14 cellular contexts compared by ENCODE assay signal in the genomic region with DNA sequence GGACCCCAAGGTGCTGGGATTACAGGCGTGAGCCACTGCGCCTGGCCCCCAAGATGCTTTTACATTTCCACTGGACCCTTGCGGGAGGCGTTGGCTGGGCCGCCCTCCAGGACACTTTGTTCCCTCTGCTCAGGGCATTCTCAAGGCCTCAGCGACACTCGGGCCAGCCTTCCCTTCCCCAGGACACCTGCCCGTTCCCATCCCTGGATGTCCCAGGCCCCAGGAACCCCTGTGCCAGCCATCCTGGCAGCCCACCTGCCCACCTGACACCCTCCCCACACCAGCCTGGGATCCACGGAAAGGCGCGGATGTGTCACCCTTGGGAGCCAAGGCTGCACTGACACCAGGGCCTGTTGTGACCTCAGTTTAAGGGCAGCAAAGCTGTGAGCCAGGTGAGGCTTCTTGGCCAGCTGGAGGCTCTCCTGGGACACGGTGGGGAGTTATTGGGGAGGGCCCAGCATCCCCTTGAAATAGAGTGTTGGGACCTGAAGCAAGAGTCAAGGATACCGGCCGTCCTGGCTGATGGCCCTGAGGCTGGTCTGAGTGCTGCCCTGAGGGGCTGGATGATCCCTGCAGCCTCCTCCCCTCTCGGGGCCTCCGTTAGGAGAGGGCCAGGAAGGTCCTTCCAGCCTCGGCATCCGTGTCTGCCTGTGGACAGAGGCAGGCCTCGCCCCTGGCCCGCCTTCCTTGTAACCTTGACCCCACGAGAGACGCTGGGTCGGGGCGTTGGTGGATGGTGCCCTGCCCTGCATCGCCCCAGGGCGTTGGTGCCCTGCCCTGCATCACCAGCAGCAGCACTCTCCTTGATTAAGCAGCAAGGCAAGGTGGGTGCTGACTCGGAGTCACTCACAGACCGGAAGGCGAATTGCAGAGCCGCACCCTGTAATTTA.
A peak's percentile ranks its signal among the peaks of the same experiment; 100 is the strongest.
DNase-seq lines count a peak whose midpoint lies in the region; ATAC-seq and TF ChIP-seq lines count a peak whose summit lies in the region.
"Had no signal": no experiment of that assay in that cellular context is flagged by ENCODE, and none has a peak within 500 bp of the region (broad histone marks: within the 10 kb centered on the region; RNA-seq: fewer than 3 reads in every experiment).

No MANE protein-coding gene starts in this region.

- H3K9ac ChIP-seq in Karpas-422 (ENCODE audit: low read length) = no peak overlapping the region

- peaks cover 0 to 89% of the 10 kb centered on the region in 2 donors for H3K27me3 ChIP-seq in left lung
- H3K27me3 ChIP-seq in uterus = no peaks in the 10 kb centered on the region
- no peaks in the 10 kb centered on the region for H3K27me3 ChIP-seq in Karpas-422 (ENCODE audit: low read length)

- H3K4me3 ChIP-seq in left lung (no peak overlapping the region), uterus (no peak overlapping the region), Karpas-422 (ENCODE audit: low read length) (no peak overlapping the region)
- H3K4me3 ChIP-seq: tibial nerve had no signal

- no peaks in the 10 kb centered on the region for H3K36me3 ChIP-seq in left lung
- H3K36me3 ChIP-seq in uterus = no peaks in the 10 kb centered on the region
- no peaks in the 10 kb centered on the region for H3K36me3 ChIP-seq in Karpas-422 (ENCODE audit: insufficient read depth, low read length)
- H3K36me3 ChIP-seq: tibial nerve had no signal

- H3K27ac ChIP-seq in left lung = no peak overlapping the region
- H3K27ac ChIP-seq in uterus = no peak overlapping the region
- no peak overlapping the region for H3K27ac ChIP-seq in Karpas-422 (ENCODE audit: low read length)
- H3K27ac ChIP-seq: tibial nerve had no signal

- no peak for TF ChIP-seq POLR2A in uterus (IDR thresholded peaks at IDR 0.05)

- H4K20me1 ChIP-seq in Karpas-422 (ENCODE audit: insufficient read depth, low read depth, low read length) = no peaks in the 10 kb centered on the region; the same call in 1 of the 2 replicates

- H3K9me3 ChIP-seq in left lung (no peaks in the 10 kb centered on the region), uterus (no peaks in the 10 kb centered on the region), Karpas-422 (ENCODE audit: low read length) (no peaks in the 10 kb centered on the region)
- H3K9me3 ChIP-seq: tibial nerve had no signal

- H2AFZ ChIP-seq in Karpas-422 (ENCODE audit: low read length) = no peak overlapping the region

- TF ChIP-seq CTCF in left lung (IDR thresholded peaks at IDR 0.05) (no peak), uterus (IDR thresholded peaks at IDR 0.05) (no peak)

- H3K9me2 ChIP-seq in Karpas-422 (replicated peaks; ENCODE audit: insufficient read depth, low read length) = no peaks in the 10 kb centered on the region

- H3K4me2 ChIP-seq in Karpas-422 (ENCODE audit: low read depth, low read length, poor library complexity, severe bottlenecking) = no peak overlapping the region

- peak; percentile 8 for DNase-seq in activated naive CD4-positive, alpha-beta T cell treated with anti-CD3 and anti-CD28 coated beads, Interleukin-2, amount 50 U/mL, for 16 hours
- DNase-seq in activated naive CD4-positive, alpha-beta T cell treated with Interleukin-2 at 50 U/mL for 16 hours = no peak
- peak; percentile 28 for DNase-seq in activated CD8-positive, alpha-beta memory T cell treated with anti-CD3 and anti-CD28 coated beads, Interleukin-2, amount 50 U/mL, for 48 hours
- DNase-seq in left lung (peak; percentile 30 to 67), uterus (peak; percentile 4 to 7), Karpas-422 (no peak), HuH-7.5 (ENCODE audit: low spot score) (no peak), middle frontal gyrus (ENCODE audit: extremely low spot score, low spot score) (no peak)
- DNase-seq: activated CD4-positive, alpha-beta T cell treated with anti-CD3 and anti-CD28 coated beads for 1 hour; DMS 273 treated with DMSO at 0.1 percent for 48 hours; NCI-H1694 treated with DMSO at 0.1 percent for 48 hours; NCI-H510A treated with DMSO at 0.1 percent for 48 hours; stimulated activated CD4-positive, alpha-beta T cell treated with anti-CD3 and anti-CD28 coated beads, Interleukin-4, amount 100 ng/mL, for 4 hours had no signal

- intact Hi-C loops in left lung (cut with DNase I) = no loop called here
- intact Hi-C loops in uterus (cut with DNase I; ENCODE audit: low total_unique reads) = no loop called here

- no peaks in the 10 kb centered on the region for H3K79me2 ChIP-seq in Karpas-422 (ENCODE audit: low read length)

- no peak for ATAC-seq in left lung

- H3K4me1 ChIP-seq in left lung = no peaks in the 10 kb centered on the region
- H3K4me1 ChIP-seq in uterus = no peaks in the 10 kb centered on the region
- no peaks in the 10 kb centered on the region for H3K4me1 ChIP-seq in Karpas-422 (ENCODE audit: low read length)
- H3K4me1 ChIP-seq: tibial nerve had no signal

Comparison
In these comparisons a context has a peak if more than half of its experiments do, and no peak if none do; other contexts are left out.
1. DNase-seq: peak in activated naive CD4-positive, alpha-beta T cell treated with anti-CD3 and anti-CD28 coated beads, Interleukin-2, amount 50 U/mL, for 16 hours (single experiment), activated CD8-positive, alpha-beta memory T cell treated with anti-CD3 and anti-CD28 coated beads, Interleukin-2, amount 50 U/mL, for 48 hours (single experiment), left lung (2 of 2) and uterus (2 of 2); none in activated naive CD4-positive, alpha-beta T cell treated with Interleukin-2 at 50 U/mL for 16 hours (single experiment), Karpas-422 (single experiment), HuH-7.5 (single experiment) and middle frontal gyrus (single experiment).